In genomic region chr5:169874626-169875025, GRCh38 we compare ENCODE assay signal across 21 cellular contexts.
DNase-seq lines count a peak whose midpoint lies in the region; ATAC-seq, FAIRE-seq and TF ChIP-seq lines count a peak whose summit lies in the region.
"Had no signal": no experiment of that assay in that cellular context is flagged by ENCODE, and none has a peak within 500 bp of the region (broad histone marks: within the 10 kb centered on the region; RNA-seq: fewer than 3 reads in every experiment).

No MANE protein-coding gene starts in this region.

- BruUV-seq in K562 (replicated peaks; lab: Mats Ljungman, UMichigan) = no TSS peak

- no peak for TF ChIP-seq EP300 in K562 (IDR thresholded peaks at IDR 0.05; ENCODE audit: low read length)

- 10% methylated on average over 4 of the region's 4 CpGs for WGBS in K562 (ENCODE audit: insufficient coverage, low coverage, missing lambda C conversion rate)
- 72% methylated on average over 4 of the region's 4 CpGs for WGBS in prostate gland

- POLR2A ChIA-PET in K562 (lab: Yijun Ruan, JAX) = no interaction called here

- peak overlapping the region; percentile 71 for H3K27ac ChIP-seq in HL-60 (replicated peaks)
- no peak overlapping the region for H3K27ac ChIP-seq in K562 (ENCODE audit: extremely low read depth, low read depth, low read length)
- H3K27ac ChIP-seq in left lung = peak overlapping the region in 1 of 2 donors; percentile 73
- no peak overlapping the region for H3K27ac ChIP-seq in prostate gland
- H3K27ac ChIP-seq: ascending aorta, colonic mucosa, epithelial cell of prostate had no signal

- no peaks in the 10 kb centered on the region for H3K79me2 ChIP-seq in K562 (ENCODE audit: control insufficient read depth, insufficient read depth, low read length)

- in situ Hi-C loops in K562 (cut with MboI) = no loop called here
- in situ Hi-C loops in KBM-7 (cut with MboI; ENCODE audit: low pct_unique_long_range_greater_than_20kb, low sequenced_read_pairs) = no loop called here

- peak; percentile 7 for DNase-seq in AG08395 (ENCODE audit: low spot score)
- peak; percentile 55 to 86 for DNase-seq in HL-60 (ENCODE audit: low read depth in 1 of 2, low spot score in 1 of 2)
- DNase-seq in K562 (ENCODE audit: extremely low read depth in 1 of 4, low spot score in 3 of 4) = no peak
- DNase-seq in left lung = no peak
- no peak for DNase-seq in prostate gland (ENCODE audit: low spot score)
- DNase-seq in KBM-7 = no peak
- DNase-seq: ACHN; activated CD4-positive, CD25-positive, alpha-beta regulatory T cell; activated CD8-positive, alpha-beta memory T cell treated with anti-CD3 and anti-CD28 coated beads, Interleukin-2, amount 10 ng/mL, durations not matched to agents 7 days and 5 days; activated gamma-delta T cell; colonic mucosa; DMS79 treated with DMSO at 0.1 percent for 48 hours; immature natural killer cell; Kasumi-1; NCI-H187; SHP77; T-helper 2 cell had no signal

- no peak for TF ChIP-seq RAD21 in K562 (CRISPR knock-in tag; conservative IDR thresholded peaks at IDR 0.05 in 1 of 2, IDR thresholded peaks at IDR 0.05 in 1 of 2)

- H3K36me3 ChIP-seq in K562 (ENCODE audit: control insufficient read depth, insufficient read depth, low read length) (no peaks in the 10 kb centered on the region), left lung (no peaks in the 10 kb centered on the region), prostate gland (no peaks in the 10 kb centered on the region)
- H3K36me3 ChIP-seq: ascending aorta, colonic mucosa had no signal

- intact Hi-C loops in K562 (cut with micrococcal nuclease) = no loop called here
- intact Hi-C loops in left lung (cut with DNase I) = no loop called here
- intact Hi-C loops in prostate gland (cut with DNase I) = no loop called here

- H3K4me3 ChIP-seq in HL-60 (replicated peaks; ENCODE audit: insufficient read depth, low read length) (no peak overlapping the region), K562 (no peak overlapping the region), left lung (no peak overlapping the region), prostate gland (no peak overlapping the region)
- H3K4me3 ChIP-seq: ascending aorta, colonic mucosa had no signal

- H2AFZ ChIP-seq in K562 (ENCODE audit: low read depth, low read length) = no peak overlapping the region

- FAIRE-seq in K562 (lab: Jason Lieb, UNC) = no peak

- H3K9ac ChIP-seq in K562 (ENCODE audit: insufficient read depth in 1 of 2, low read depth in 2 of 2, low read length in 2 of 2) = no peak overlapping the region

- no peaks in the 10 kb centered on the region for H4K20me1 ChIP-seq in K562 (replicated peaks; ENCODE audit: control insufficient read depth, insufficient read depth, low read length)

- ATAC-seq in K562 (no peak), left lung (peak; percentile 53), GM18861 (IDR thresholded peaks at IDR 0.05; ENCODE audit: unreplicated experiment) (no peak), GM21825 (IDR thresholded peaks at IDR 0.05; ENCODE audit: unreplicated experiment) (no peak)
- ATAC-seq: activated CD8-positive, alpha-beta memory T cell treated with anti-CD3 and anti-CD28 coated beads, Interleukin-2, amount 10 ng/mL, durations not matched to agents 7 days and 5 days had no signal

- TF ChIP-seq CTCF in HL-60 (IDR thresholded peaks at IDR 0.05; ENCODE audit: insufficient read depth, low read length) = no peak
- TF ChIP-seq CTCF in K562 (IDR thresholded peaks at IDR 0.05 in 2 of 3, conservative IDR thresholded peaks at IDR 0.05 in 1 of 3; ENCODE audit: insufficient read depth in 2 of 3, low read depth in 1 of 3, low read length in 3 of 3) = no peak
- TF ChIP-seq CTCF in left lung (IDR thresholded peaks at IDR 0.05) = no peak
- no peak for TF ChIP-seq CTCF in prostate gland (IDR thresholded peaks at IDR 0.05)

- H3K27me3 ChIP-seq in HL-60 (ENCODE audit: insufficient read depth, poor library complexity, severe bottlenecking) = no peaks in the 10 kb centered on the region
- no peaks in the 10 kb centered on the region for H3K27me3 ChIP-seq in K562 (ENCODE audit: control insufficient read depth in 2 of 2, insufficient read depth in 2 of 2, low read length in 2 of 2)
- H3K27me3 ChIP-seq in left lung = no peaks in the 10 kb centered on the region
- no peaks in the 10 kb centered on the region for H3K27me3 ChIP-seq in prostate gland (replicated peaks; ENCODE audit: insufficient read depth)
- H3K27me3 ChIP-seq: ascending aorta, colonic mucosa had no signal

- no peak for TF ChIP-seq POLR2A in K562 (conservative IDR thresholded peaks at IDR 0.05)
- no peak for TF ChIP-seq POLR2A in prostate gland (IDR thresholded peaks at IDR 0.05)

- H3K9me1 ChIP-seq in K562 (ENCODE audit: control insufficient read depth, insufficient read depth, low read length) = no peaks in the 10 kb centered on the region

- H3K4me1 ChIP-seq in K562 (replicated peaks in 1 of 2; ENCODE audit: control insufficient read depth in 2 of 2, insufficient read depth in 2 of 2, low read length in 2 of 2) (no peaks in the 10 kb centered on the region; a peak in 1 of 5 replicates), left lung (peaks cover 2 to 48% of the 10 kb centered on the region in 2 donors), prostate gland (replicated peaks) (no peaks in the 10 kb centered on the region)
- H3K4me1 ChIP-seq: ascending aorta, colonic mucosa had no signal

- CTCF ChIA-PET in K562 (lab: Yijun Ruan, JAX; ENCODE audit: low intra/inter-chr PET ratio) = no interaction called here

- H3K9me3 ChIP-seq in K562 (replicated peaks; ENCODE audit: control insufficient read depth, insufficient read depth, low read depth, low read length) (no peaks in the 10 kb centered on the region), left lung (no peaks in the 10 kb centered on the region), prostate gland (no peaks in the 10 kb centered on the region)
- H3K9me3 ChIP-seq: ascending aorta, colonic mucosa had no signal

- no peak overlapping the region for H3K4me2 ChIP-seq in K562 (ENCODE audit: insufficient read depth, low read length)

TF ChIP-seq in K562, 482 proteins besides CTCF, POLR2A, EP300 and RAD21:
- no peak for TF ChIP-seq CGGBP1 (CRISPR knock-in tag; IDR thresholded peaks at IDR 0.05)
- no peak for TF ChIP-seq ZNF124 (CRISPR knock-in tag; IDR thresholded peaks at IDR 0.05)
- TF ChIP-seq ZNF133 (CRISPR knock-in tag; IDR thresholded peaks at IDR 0.05) = no peak
- TF ChIP-seq ZNF644 (tag; IDR thresholded peaks at IDR 0.05; ENCODE audit: low read depth) = no peak
- TF ChIP-seq GTF2F1 (IDR thresholded peaks at IDR 0.05; ENCODE audit: low read depth, low read length) = no peak
- no peak for TF ChIP-seq CEBPG (CRISPR knock-in tag; IDR thresholded peaks at IDR 0.05)
- peak; percentile 46 to 68; a peak in 3 of 4 replicates for TF ChIP-seq CEBPG (tag; conservative IDR thresholded peaks at IDR 0.05 in 1 of 2, IDR thresholded peaks at IDR 0.05 in 1 of 2)
- no peak for TF ChIP-seq MTA3 (IDR thresholded peaks at IDR 0.05; ENCODE audit: borderline replicate concordance)
- no peak for TF ChIP-seq MEIS2 (IDR thresholded peaks at IDR 0.05; ENCODE audit: partially characterized antibody)
- TF ChIP-seq MEF2D (tag; conservative IDR thresholded peaks at IDR 0.05; ENCODE audit: low read depth) = no peak
- TF ChIP-seq RUNX1 (IDR thresholded peaks at IDR 0.05; ENCODE audit: low read depth) = no peak
- no peak for TF ChIP-seq ZC3H11A (IDR thresholded peaks at IDR 0.05; ENCODE audit: low read depth, low read length)
- TF ChIP-seq MLLT1 (IDR thresholded peaks at IDR 0.05) = no peak
- TF ChIP-seq, protein P1, sequence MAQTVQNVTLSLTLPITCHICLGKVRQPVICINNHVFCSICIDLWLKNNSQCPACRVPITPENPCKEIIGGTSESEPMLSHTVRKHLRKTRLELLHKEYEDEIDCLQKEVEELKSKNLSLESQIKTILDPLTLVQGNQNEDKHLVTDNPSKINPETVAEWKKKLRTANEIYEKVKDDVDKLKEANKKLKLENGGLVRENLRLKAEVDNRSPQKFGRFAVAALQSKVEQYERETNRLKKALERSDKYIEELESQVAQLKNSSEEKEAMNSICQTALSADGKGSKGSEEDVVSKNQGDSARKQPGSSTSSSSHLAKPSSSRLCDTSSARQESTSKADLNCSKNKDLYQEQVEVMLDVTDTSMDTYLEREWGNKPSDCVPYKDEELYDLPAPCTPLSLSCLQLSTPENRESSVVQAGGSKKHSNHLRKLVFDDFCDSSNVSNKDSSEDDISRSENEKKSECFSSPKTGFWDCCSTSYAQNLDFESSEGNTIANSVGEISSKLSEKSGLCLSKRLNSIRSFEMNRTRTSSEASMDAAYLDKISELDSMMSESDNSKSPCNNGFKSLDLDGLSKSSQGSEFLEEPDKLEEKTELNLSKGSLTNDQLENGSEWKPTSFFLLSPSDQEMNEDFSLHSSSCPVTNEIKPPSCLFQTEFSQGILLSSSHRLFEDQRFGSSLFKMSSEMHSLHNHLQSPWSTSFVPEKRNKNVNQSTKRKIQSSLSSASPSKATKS (CRISPR knock-in tag; IDR thresholded peaks at IDR 0.05) = no peak
- no peak for TF ChIP-seq ETV6 (IDR thresholded peaks at IDR 0.05; ENCODE audit: borderline replicate concordance in 1 of 2, low read depth in 2 of 2, low read length in 1 of 2)
- TF ChIP-seq ETV6 (CRISPR knock-in tag; IDR thresholded peaks at IDR 0.05; ENCODE audit: borderline replicate concordance) = no peak
- TF ChIP-seq CEBPB (tag; IDR thresholded peaks at IDR 0.05) = 0 out of 2 replicates have a peak, but pooled peaks have one; percentile 11

Comparison
In these comparisons a context has a peak if more than half of its experiments do, and no peak if none do; other contexts are left out.
1. DNase-seq: peak in AG08395 (single experiment) and HL-60 (2 of 2); none in K562 (0 of 4), left lung (0 of 2), prostate gland (single experiment) and KBM-7 (single experiment).